ENCODE assay signal across 1 cellular context in genomic region chr4:1204286-1204827, GRCh38.
TF ChIP-seq lines count a peak whose summit lies in the region.

No MANE protein-coding gene starts in this region.

TF ChIP-seq in SK-N-SH, 30 proteins besides CTCF, POLR2A, EP300 and RAD21 (continued from another document):
- no peak for TF ChIP-seq ZBTB33 (IDR thresholded peaks at IDR 0.05; ENCODE audit: borderline replicate concordance, low read depth)
